Comparison of ENCODE assay signal across 21 cellular contexts in genomic region chr2:69734040-69734611, GRCh38. TPM values are rescaled to one million over a fixed set of nuclear protein-coding genes. Genes with fewer than 3 reads are reported as not detected.
DNase-seq lines count a peak whose midpoint lies in the region; ATAC-seq, FAIRE-seq and TF ChIP-seq lines count a peak whose summit lies in the region.
"Had no signal": no experiment of that assay in that cellular context is flagged by ENCODE, and none has a peak within 500 bp of the region (broad histone marks: within the 10 kb centered on the region; RNA-seq: fewer than 3 reads in every experiment).

No MANE protein-coding gene starts in this region.

- TF ChIP-seq POLR2A in GM12878 (IDR thresholded peaks at IDR 0.05; ENCODE audit: low read depth, low read length) = no peak

- peaks cover 20% of the 10 kb centered on the region for H3K4me1 ChIP-seq in GM12878 (ENCODE audit: control insufficient read depth, insufficient read depth, low read length)
- H3K4me1 ChIP-seq: parathyroid adenoma had no signal

- intact Hi-C loops in GM12878 (cut with micrococcal nuclease; ENCODE audit: unreplicated experiment) = no loop called here

- no peak overlapping the region for H3K27ac ChIP-seq in GM12878 (ENCODE audit: control insufficient read depth, insufficient read depth)
- H3K27ac ChIP-seq: C4-2B, parathyroid adenoma, suprapubic skin had no signal

- no peak overlapping the region for H2AFZ ChIP-seq in GM12878 (ENCODE audit: control insufficient read depth, low read depth, low read length)
- H2AFZ ChIP-seq: parathyroid adenoma had no signal

- no TSS peak for BruUV-seq in GM12878 (replicated peaks; lab: Mats Ljungman, UMichigan)

- peak; percentile 23 for FAIRE-seq in GM19239 (lab: Jason Lieb, UNC)
- FAIRE-seq in GM12878 (lab: Jason Lieb, UNC) = no peak
- FAIRE-seq: bronchial epithelial cell, frontal cortex, HTR-8/SVneo had no signal

- no peak overlapping the region for H3K4me2 ChIP-seq in GM12878 (ENCODE audit: control insufficient read depth, insufficient read depth)

- RAD21 ChIA-PET in GM12878 (lab: Charles Lee; ENCODE audit: unreplicated experiment) = interaction anchor here (0.7 to 2.9 kb wide), 13 partner anchors 8 to 103 kb away, joined by 3 to 13 read pairs (median 5); partner anchors contain the start of gene ANXA4

- CTCF ChIA-PET in GM12878 (lab: Yijun Ruan, JAX) = interaction anchor here (0.6 to 4.0 kb wide), 12 partner anchors 8 to 115 kb away, joined by 3 to 44 read pairs (median 4); no protein-coding TSS in a partner anchor

- 85% methylated on average over 5 of the region's 5 CpGs for WGBS in GM12878 (ENCODE audit: insufficient coverage, insufficient replicate concordance, low lambda C conversion rate, missing lambda C conversion rate)

- no peaks in the 10 kb centered on the region for H3K36me3 ChIP-seq in GM12878 (ENCODE audit: control insufficient read depth in 2 of 2, insufficient read depth in 2 of 2, low read length in 1 of 2)
- H3K36me3 ChIP-seq: suprapubic skin had no signal

- no peak for TF ChIP-seq EP300 in GM12878 (IDR thresholded peaks at IDR 0.05; ENCODE audit: borderline replicate concordance in 1 of 2, control insufficient read depth in 1 of 2, low read depth in 2 of 2, low read length in 2 of 2)

- no peak overlapping the region for H3K4me3 ChIP-seq in AG10803 (ENCODE audit: low read length)
- H3K4me3 ChIP-seq in GM12878 = no peak overlapping the region
- H3K4me3 ChIP-seq: suprapubic skin had no signal

- H3K9ac ChIP-seq in GM12878 (ENCODE audit: control insufficient read depth, insufficient read depth, low read length) = no peak overlapping the region
- H3K9ac ChIP-seq: parathyroid adenoma had no signal

- H3K79me2 ChIP-seq in GM12878 (ENCODE audit: control insufficient read depth, insufficient read depth, low read length) = no peaks in the 10 kb centered on the region
- H3K79me2 ChIP-seq: parathyroid adenoma had no signal

- H3K9me3 ChIP-seq in GM12878 (replicated peaks; ENCODE audit: control insufficient read depth, insufficient read depth, low read length) = no peaks in the 10 kb centered on the region
- H3K9me3 ChIP-seq: suprapubic skin had no signal

- no peak for TF ChIP-seq CTCF in AG10803 (conservative IDR thresholded peaks at IDR 0.05; ENCODE audit: low read length)
- no peak for TF ChIP-seq CTCF in GM12878 (IDR thresholded peaks at IDR 0.05 in 2 of 3, conservative IDR thresholded peaks at IDR 0.05 in 1 of 3; ENCODE audit: control insufficient read depth in 2 of 3, extremely low read depth in 1 of 3, insufficient read depth in 1 of 3, low read depth in 3 of 3, low read length in 3 of 3)
- no peak for TF ChIP-seq CTCF in GM10266 (IDR thresholded peaks at IDR 0.05; ENCODE audit: control insufficient read depth, insufficient read depth, low read depth, missing control alignments)

- ATAC-seq in GM12878 (no peak), HG03342 (IDR thresholded peaks at IDR 0.05; ENCODE audit: unreplicated experiment) (no peak)
- ATAC-seq: effector memory CD8-positive, alpha-beta T cell; PC-3 had no signal

- no peak for TF ChIP-seq RAD21 in GM12878 (IDR thresholded peaks at IDR 0.05; ENCODE audit: insufficient read depth, low read depth, low read length)

- in situ Hi-C loops in GM12878 (cut with MboI) = no loop called here

- DNase-seq in AG10803 (ENCODE audit: low read depth) (peak; percentile 56), GM19239 (ENCODE audit: insufficient read length, low spot score) (no peak), GM12878 (ENCODE audit: low read depth, low spot score) (no peak), mucosa of gallbladder (ENCODE audit: low spot score) (peak; percentile 77), T-helper 9 cell (no peak), GM10266 (ENCODE audit: extremely low spot score) (no peak), KG1 (lab: John Stamatoyannopoulos, UW) (no peak)
- DNase-seq: activated CD4-positive, CD25-positive, alpha-beta regulatory T cell treated with anti-CD3 and anti-CD28 coated beads, Interleukin-2, amount 50 U/mL, for 72 hours; activated CD8-positive, alpha-beta memory T cell treated with anti-CD3 and anti-CD28 coated beads, Interleukin-2, amount 50 U/mL, for 4 hours; activated naive CD4-positive, alpha-beta T cell treated with Interleukin-2 at 50 U/mL for 16 hours; effector memory CD8-positive, alpha-beta T cell; immature natural killer cell; PC-3; stimulated activated CD4-positive, alpha-beta T cell treated with anti-CD3 and anti-CD28 coated beads, Interleukin-15, amount 100 ng/mL, for 24 hours had no signal

- POLR2A ChIA-PET in GM12878 (lab: Charles Lee) = interaction anchor here (0.6 to 5.5 kb wide), 8 partner anchors 10 to 332 kb away, joined by 3 to 27 read pairs (median 4); no protein-coding TSS in a partner anchor

- H4K20me1 ChIP-seq in GM12878 (ENCODE audit: control insufficient read depth, insufficient read depth) = no peaks in the 10 kb centered on the region

- H3K27me3 ChIP-seq in GM12878 (replicated peaks in 1 of 2; ENCODE audit: control insufficient read depth in 2 of 2, insufficient read depth in 2 of 2, low read length in 1 of 2) = no peaks in the 10 kb centered on the region
- H3K27me3 ChIP-seq: suprapubic skin had no signal

- SMC1A ChIA-PET in GM12878 (lab: Charles Lee; ENCODE audit: uncharacterized antibody, unreplicated experiment) = interaction anchor here (0.8 to 5.1 kb wide), 20 partner anchors 9 to 179 kb away, joined by 3 to 62 read pairs (median 5); no protein-coding TSS in a partner anchor

TF ChIP-seq in GM12878, 131 proteins besides CTCF, POLR2A, EP300 and RAD21:
- no peak for TF ChIP-seq TAF1 (IDR thresholded peaks at IDR 0.05; ENCODE audit: borderline replicate concordance, low read depth, low read length)
- TF ChIP-seq, protein P1, sequence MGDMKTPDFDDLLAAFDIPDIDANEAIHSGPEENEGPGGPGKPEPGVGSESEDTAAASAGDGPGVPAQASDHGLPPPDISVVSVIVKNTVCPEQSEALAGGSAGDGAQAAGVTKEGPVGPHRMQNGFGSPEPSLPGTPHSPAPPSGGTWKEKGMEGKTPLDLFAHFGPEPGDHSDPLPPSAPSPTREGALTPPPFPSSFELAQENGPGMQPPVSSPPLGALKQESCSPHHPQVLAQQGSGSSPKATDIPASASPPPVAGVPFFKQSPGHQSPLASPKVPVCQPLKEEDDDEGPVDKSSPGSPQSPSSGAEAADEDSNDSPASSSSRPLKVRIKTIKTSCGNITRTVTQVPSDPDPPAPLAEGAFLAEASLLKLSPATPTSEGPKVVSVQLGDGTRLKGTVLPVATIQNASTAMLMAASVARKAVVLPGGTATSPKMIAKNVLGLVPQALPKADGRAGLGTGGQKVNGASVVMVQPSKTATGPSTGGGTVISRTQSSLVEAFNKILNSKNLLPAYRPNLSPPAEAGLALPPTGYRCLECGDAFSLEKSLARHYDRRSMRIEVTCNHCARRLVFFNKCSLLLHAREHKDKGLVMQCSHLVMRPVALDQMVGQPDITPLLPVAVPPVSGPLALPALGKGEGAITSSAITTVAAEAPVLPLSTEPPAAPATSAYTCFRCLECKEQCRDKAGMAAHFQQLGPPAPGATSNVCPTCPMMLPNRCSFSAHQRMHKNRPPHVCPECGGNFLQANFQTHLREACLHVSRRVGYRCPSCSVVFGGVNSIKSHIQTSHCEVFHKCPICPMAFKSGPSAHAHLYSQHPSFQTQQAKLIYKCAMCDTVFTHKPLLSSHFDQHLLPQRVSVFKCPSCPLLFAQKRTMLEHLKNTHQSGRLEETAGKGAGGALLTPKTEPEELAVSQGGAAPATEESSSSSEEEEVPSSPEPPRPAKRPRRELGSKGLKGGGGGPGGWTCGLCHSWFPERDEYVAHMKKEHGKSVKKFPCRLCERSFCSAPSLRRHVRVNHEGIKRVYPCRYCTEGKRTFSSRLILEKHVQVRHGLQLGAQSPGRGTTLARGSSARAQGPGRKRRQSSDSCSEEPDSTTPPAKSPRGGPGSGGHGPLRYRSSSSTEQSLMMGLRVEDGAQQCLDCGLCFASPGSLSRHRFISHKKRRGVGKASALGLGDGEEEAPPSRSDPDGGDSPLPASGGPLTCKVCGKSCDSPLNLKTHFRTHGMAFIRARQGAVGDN (IDR thresholded peaks at IDR 0.05) = 0 out of 2 replicates have a peak, but pooled peaks have one; percentile 17
TF ChIP-seq in GM12878: peak in this region for 1.

RNA-seq across cellular contexts. Expression of gene ANXA4, which starts 7.8 kb away (rescaled TPM):
- 52.6 and 58.2 TPM in 2 replicates for total RNA-seq in GM12878 (2013; cell fraction: nucleolus; rRNA removed)
- 59.3 and 60.0 TPM in 2 replicates for total RNA-seq in GM12878 (2014; rRNA removed)
- 16.3 and 17.7 TPM in 2 replicates for total RNA-seq in GM12878 (2014; rRNA removed; fragmentation: Illumina TruSeq; extraction: Trizol)
- total RNA-seq in GM12878 (2021) = 57.5 and 64.2 TPM in 2 replicates
- 18.8 TPM for polyA plus RNA-seq in GM12878 (2011; ENCODE audit: low read depth)
- 81.6 and 97.2 TPM in 2 replicates for polyA plus RNA-seq in GM12878 (2011; rRNA removed)
- 71.3 and 110 TPM in 2 replicates for polyA plus RNA-seq in GM12878 (2011; cell fraction: cytosol; rRNA removed)
- polyA plus RNA-seq in GM12878 (2011; cell fraction: nucleus; rRNA removed) = 110 and 122 TPM in 2 replicates
- polyA plus RNA-seq in GM12878 (2012) = 44.2 and 54.2 TPM in 2 replicates
- polyA plus RNA-seq in GM12878 (2014; fragmentation: Illumina TruSeq; extraction: Trizol) = 57.9 and 74.3 TPM in 2 replicates
- 10 to 100 TPM; 64.6 to 73.1 TPM for polyA plus RNA-seq in GM12878 (2014; fragmentation: Nextera tagmentation; extraction: Ambion mirVana)
- 78.8 and 94.3 TPM in 2 replicates for polyA plus RNA-seq in GM12878 (2014; rRNA removed)
- polyA plus RNA-seq in GM12878 (2016; fragmentation: Nextera tagmentation; extraction: Ambion mirVana) = 10 to 100 TPM; 69.0 to 74.2 TPM
- 77.5 and 85.9 TPM in 2 replicates for polyA minus RNA-seq in GM12878 (2011; rRNA and poly(A)+ RNA removed)
- 24.5 and 37.8 TPM in 2 replicates for polyA minus RNA-seq in GM12878 (2011; cell fraction: cytosol; rRNA and poly(A)+ RNA removed)
- 21.4 and 30.3 TPM in 2 replicates for polyA minus RNA-seq in GM12878 (2011; cell fraction: nucleus; rRNA and poly(A)+ RNA removed)
- total RNA-seq in mucosa of gallbladder = 2,875 TPM

Comparison
In these comparisons a context has a peak if more than half of its experiments do, and no peak if none do; other contexts are left out.
1. DNase-seq: peak in AG10803 (single experiment) and mucosa of gallbladder (single experiment); none in GM19239 (single experiment), GM12878 (single experiment), T-helper 9 cell (single experiment), GM10266 (single experiment) and KG1 (single experiment).
2. RNA of gene ANXA4, which starts 7.8 kb away (total RNA-seq): 2,875 TPM in mucosa of gallbladder (single experiment); 16.3 to 64.2 TPM in GM12878; every median in the first group is over 10 times any median in the second.